2 cellular contexts compared by ENCODE assay signal in the genomic region with DNA sequence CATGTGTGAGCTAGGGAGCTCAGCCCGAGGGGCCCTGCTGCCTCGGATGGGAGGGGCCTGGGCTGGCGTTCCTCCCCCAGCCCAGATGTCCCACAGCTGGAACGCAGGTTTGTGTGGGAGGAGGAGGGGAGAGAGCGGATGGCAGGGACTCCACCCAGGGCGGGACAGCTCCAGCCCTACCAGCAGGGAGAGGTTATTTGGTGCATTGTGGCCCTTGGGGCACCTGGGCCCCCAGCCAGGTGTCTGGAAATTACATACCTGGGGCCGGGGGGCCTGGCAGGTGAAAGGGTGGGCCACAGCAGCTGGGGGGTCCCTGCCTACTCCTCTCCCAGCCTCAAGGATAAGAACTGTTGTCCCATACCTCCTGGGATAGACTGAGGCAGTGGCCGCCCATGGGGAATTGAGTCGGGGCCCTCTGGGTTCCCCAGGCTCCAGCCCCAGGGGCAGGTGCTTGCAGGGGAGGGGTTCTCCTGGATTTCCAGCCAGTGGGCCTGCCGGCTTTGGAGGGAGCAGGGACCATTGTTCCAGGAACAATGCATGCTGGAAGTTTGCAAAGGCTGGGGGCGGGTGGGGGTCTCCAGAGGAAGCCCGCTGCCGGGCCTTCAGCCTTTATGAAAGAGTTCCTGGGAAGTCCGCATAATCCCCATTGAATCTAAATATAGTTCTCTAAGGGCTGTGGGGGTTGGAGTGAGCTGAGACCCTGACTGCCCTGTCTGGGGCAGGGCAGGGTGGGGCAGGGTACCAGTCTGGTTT.
TF ChIP-seq lines count a peak whose summit lies in the region.

No MANE protein-coding gene starts in this region.

TF ChIP-seq in A549, 52 proteins besides CTCF, POLR2A, EP300 and RAD21 (continued from another document):
- TF ChIP-seq RNF2 (IDR thresholded peaks at IDR 0.05; ENCODE audit: borderline replicate concordance, low read depth) (no peak), CBX8 (IDR thresholded peaks at IDR 0.05) (no peak), MYC (IDR thresholded peaks at IDR 0.05; ENCODE audit: borderline replicate concordance, low read length) (no peak), SMC3 (IDR thresholded peaks at IDR 0.05) (no peak), JUNB (IDR thresholded peaks at IDR 0.05) (no peak), CHD2 (IDR thresholded peaks at IDR 0.05; ENCODE audit: low read length, partially characterized antibody) (no peak), ESRRA (IDR thresholded peaks at IDR 0.05; ENCODE audit: borderline replicate concordance, low read length) (no peak), CBX2 (IDR thresholded peaks at IDR 0.05; ENCODE audit: borderline replicate concordance, low read depth) (no peak), HOXB13 (CRISPR knock-in tag; IDR thresholded peaks at IDR 0.05; ENCODE audit: low read depth) (no peak)
- TF ChIP-seq, protein P1, sequence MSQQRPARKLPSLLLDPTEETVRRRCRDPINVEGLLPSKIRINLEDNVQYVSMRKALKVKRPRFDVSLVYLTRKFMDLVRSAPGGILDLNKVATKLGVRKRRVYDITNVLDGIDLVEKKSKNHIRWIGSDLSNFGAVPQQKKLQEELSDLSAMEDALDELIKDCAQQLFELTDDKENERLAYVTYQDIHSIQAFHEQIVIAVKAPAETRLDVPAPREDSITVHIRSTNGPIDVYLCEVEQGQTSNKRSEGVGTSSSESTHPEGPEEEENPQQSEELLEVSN (IDR thresholded peaks at IDR 0.05; ENCODE audit: borderline replicate concordance, low read depth) = no peak
- TF ChIP-seq, protein P2, sequence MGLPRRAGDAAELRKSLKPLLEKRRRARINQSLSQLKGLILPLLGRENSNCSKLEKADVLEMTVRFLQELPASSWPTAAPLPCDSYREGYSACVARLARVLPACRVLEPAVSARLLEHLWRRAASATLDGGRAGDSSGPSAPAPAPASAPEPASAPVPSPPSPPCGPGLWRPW (IDR thresholded peaks at IDR 0.05) = no peak
- TF ChIP-seq, protein P3, sequence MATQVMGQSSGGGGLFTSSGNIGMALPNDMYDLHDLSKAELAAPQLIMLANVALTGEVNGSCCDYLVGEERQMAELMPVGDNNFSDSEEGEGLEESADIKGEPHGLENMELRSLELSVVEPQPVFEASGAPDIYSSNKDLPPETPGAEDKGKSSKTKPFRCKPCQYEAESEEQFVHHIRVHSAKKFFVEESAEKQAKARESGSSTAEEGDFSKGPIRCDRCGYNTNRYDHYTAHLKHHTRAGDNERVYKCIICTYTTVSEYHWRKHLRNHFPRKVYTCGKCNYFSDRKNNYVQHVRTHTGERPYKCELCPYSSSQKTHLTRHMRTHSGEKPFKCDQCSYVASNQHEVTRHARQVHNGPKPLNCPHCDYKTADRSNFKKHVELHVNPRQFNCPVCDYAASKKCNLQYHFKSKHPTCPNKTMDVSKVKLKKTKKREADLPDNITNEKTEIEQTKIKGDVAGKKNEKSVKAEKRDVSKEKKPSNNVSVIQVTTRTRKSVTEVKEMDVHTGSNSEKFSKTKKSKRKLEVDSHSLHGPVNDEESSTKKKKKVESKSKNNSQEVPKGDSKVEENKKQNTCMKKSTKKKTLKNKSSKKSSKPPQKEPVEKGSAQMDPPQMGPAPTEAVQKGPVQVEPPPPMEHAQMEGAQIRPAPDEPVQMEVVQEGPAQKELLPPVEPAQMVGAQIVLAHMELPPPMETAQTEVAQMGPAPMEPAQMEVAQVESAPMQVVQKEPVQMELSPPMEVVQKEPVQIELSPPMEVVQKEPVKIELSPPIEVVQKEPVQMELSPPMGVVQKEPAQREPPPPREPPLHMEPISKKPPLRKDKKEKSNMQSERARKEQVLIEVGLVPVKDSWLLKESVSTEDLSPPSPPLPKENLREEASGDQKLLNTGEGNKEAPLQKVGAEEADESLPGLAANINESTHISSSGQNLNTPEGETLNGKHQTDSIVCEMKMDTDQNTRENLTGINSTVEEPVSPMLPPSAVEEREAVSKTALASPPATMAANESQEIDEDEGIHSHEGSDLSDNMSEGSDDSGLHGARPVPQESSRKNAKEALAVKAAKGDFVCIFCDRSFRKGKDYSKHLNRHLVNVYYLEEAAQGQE (IDR thresholded peaks at IDR 0.05) = no peak
- TF ChIP-seq, protein P4, sequence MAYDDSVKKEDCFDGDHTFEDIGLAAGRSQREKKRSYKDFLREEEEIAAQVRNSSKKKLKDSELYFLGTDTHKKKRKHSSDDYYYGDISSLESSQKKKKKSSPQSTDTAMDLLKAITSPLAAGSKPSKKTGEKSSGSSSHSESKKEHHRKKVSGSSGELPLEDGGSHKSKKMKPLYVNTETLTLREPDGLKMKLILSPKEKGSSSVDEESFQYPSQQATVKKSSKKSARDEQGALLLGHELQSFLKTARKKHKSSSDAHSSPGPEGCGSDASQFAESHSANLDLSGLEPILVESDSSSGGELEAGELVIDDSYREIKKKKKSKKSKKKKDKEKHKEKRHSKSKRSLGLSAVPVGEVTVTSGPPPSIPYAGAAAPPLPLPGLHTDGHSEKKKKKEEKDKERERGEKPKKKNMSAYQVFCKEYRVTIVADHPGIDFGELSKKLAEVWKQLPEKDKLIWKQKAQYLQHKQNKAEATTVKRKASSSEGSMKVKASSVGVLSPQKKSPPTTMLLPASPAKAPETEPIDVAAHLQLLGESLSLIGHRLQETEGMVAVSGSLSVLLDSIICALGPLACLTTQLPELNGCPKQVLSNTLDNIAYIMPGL (CRISPR knock-in tag; IDR thresholded peaks at IDR 0.05; ENCODE audit: borderline replicate concordance) = no peak

TF ChIP-seq in neural cell, 6 proteins besides CTCF, POLR2A, EP300 and RAD21 (continued from another document):
- TF ChIP-seq, protein P3 (IDR thresholded peaks at IDR 0.05; ENCODE audit: borderline replicate concordance) = no peak
- no peak for TF ChIP-seq SMC3 (conservative IDR thresholded peaks at IDR 0.05; ENCODE audit: poor library complexity)
